In genomic region chr3:179853176-179853575, GRCh38 we compare ENCODE assay signal across 11 cellular contexts.
DNase-seq lines count a peak whose midpoint lies in the region; ATAC-seq and TF ChIP-seq lines count a peak whose summit lies in the region.
"Had no signal": no experiment of that assay in that cellular context is flagged by ENCODE, and none has a peak within 500 bp of the region (broad histone marks: within the 10 kb centered on the region; RNA-seq: fewer than 3 reads in every experiment).

No MANE protein-coding gene starts in this region.

- peak; percentile 72 for ATAC-seq in GM19351 (IDR thresholded peaks at IDR 0.05; ENCODE audit: unreplicated experiment)
- peak; percentile 60 for ATAC-seq in HG03354 (IDR thresholded peaks at IDR 0.05; ENCODE audit: poor library complexity, severe bottlenecking, unreplicated experiment)
- no peak for ATAC-seq in aorta (ENCODE audit: low FRiP score)
- ATAC-seq: A549 had no signal

- intact Hi-C loops in aorta (cut with DNase I): no loop called here

- H3K36me3 ChIP-seq in aorta (ENCODE audit: control insufficient read depth in 1 of 2, insufficient read depth in 2 of 2, low read length in 1 of 2): no peaks in the 10 kb centered on the region

- WGBS in aorta, 2 donors: 34 to 37% methylated on average over 2 of the region's 2 CpGs

- H3K4me3 ChIP-seq in astrocyte of the cerebellum (ENCODE audit: low read depth, low read length) (no peak overlapping the region), aorta (ENCODE audit: low read length in 2 of 2) (no peak overlapping the region)
- H3K4me3 ChIP-seq: A549 had no signal

- no peaks in the 10 kb centered on the region for H3K4me1 ChIP-seq in aorta (ENCODE audit: control insufficient read depth in 1 of 2, insufficient read depth in 2 of 2, low read length in 2 of 2)
- H3K4me1 ChIP-seq: A549 had no signal

- in situ Hi-C loops in astrocyte of the cerebellum (cut with HindIII; ENCODE audit: low sequenced_read_pairs): no loop called here

- DNase-seq in A172 (ENCODE audit: low spot score) (peak; percentile 15), astrocyte of the cerebellum (ENCODE audit: low read depth) (peak; percentile 49), NCI-H2107 (lab: John Stamatoyannopoulos, UW) (no peak), superior temporal gyrus (ENCODE audit: extremely low spot score) (no peak), aorta (no peak)
- no peak for DNase-seq in effector CD8-positive, alpha-beta T cell (lab: John Stamatoyannopoulos, UW)
- DNase-seq: activated CD4-positive, alpha-beta memory T cell treated with anti-CD3 and anti-CD28 coated beads, Interleukin-2, amount 10 ng/mL, durations not matched to agents 7 days and 5 days; NK-92 treated with Interleukin-12 subunit alpha and Interleukin-12 subunit beta, amount 100 ng/mL, for 24 hours had no signal

- H3K9me3 ChIP-seq in aorta (ENCODE audit: control insufficient read depth, low read length): no peaks in the 10 kb centered on the region
- H3K9me3 ChIP-seq: A549 had no signal

- no peak for TF ChIP-seq CTCF in astrocyte of the cerebellum (IDR thresholded peaks at IDR 0.05; ENCODE audit: low read depth, low read length, missing control alignments)

- H3K27me3 ChIP-seq in aorta (ENCODE audit: control insufficient read depth in 1 of 2, insufficient read depth in 2 of 2, low read length in 1 of 2): no peaks in the 10 kb centered on the region

- H3K27ac ChIP-seq in aorta (ENCODE audit: low read depth in 1 of 2, low read length in 2 of 2): no peak overlapping the region
- H3K27ac ChIP-seq: A549 had no signal

Comparison
In these comparisons a context has a peak if more than half of its experiments do, and no peak if none do; other contexts are left out.
1. DNase-seq: peak in A172 (single experiment) and astrocyte of the cerebellum (single experiment); none in NCI-H2107 (single experiment), superior temporal gyrus (single experiment), aorta (0 of 2) and effector CD8-positive, alpha-beta T cell (single experiment).